11 cellular contexts compared by ENCODE assay signal in the genomic region with DNA sequence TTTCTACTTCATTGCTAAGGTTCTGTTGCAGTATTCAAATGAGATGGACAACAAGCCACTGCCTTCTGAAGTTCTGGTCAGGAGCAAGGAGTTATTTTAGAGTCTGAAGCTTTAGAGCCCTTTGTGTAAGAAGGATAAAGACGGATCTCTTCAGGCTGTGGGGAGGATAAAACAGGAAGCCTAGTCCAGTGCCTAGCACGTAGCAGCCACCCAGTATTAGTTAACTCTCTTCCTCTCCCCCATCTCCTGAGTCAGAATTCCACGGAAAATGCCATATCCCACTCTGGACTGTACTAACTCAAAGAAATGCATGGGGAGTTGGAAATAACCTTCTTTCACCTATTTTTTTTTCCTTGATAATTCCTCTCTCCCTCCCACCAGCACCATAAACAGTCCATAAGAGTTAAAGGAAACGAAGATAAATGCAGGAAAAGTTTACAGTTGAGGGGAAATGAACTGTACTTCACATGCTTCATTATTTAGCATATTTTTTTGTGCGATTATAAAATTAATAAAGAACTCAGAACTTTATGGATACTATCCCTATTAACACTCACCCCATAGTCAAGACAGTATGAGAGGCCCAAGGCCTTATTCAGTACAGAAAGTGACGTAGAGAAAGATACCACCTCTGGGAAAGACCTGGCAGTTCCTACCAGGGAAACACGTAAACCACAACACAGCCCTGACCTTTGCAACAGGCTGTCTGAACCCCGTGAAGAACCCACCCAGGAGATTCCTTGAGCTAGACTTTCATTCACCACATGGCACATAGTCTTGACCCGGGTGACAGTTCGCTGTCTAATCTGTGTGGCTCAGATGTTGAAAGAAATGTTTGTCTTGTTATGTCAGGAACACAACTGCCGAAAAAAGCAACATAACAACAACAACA. TPM values are rescaled to one million over a fixed set of nuclear protein-coding genes. Genes with fewer than 3 reads are reported as not detected.
DNase-seq lines count a peak whose midpoint lies in the region; TF ChIP-seq lines count a peak whose summit lies in the region.
"Had no signal": no experiment of that assay in that cellular context is flagged by ENCODE, and none has a peak within 500 bp of the region (broad histone marks: within the 10 kb centered on the region; RNA-seq: fewer than 3 reads in every experiment).

No MANE protein-coding gene starts in this region.

- H3K4me3 Mint-ChIP-seq in HFFc6 = peak overlapping the region; percentile 68
- H3K4me3 Mint-ChIP-seq in osteocyte (ENCODE audit: unreplicated experiment) = peak overlapping the region; percentile 5
- H3K4me3 Mint-ChIP-seq: memory B cell; stimulated activated memory B cell treated with anti-CD40 and anti-IgM and Interleukin-4, amounts not matched to agents 10 μg/mL and 1 μg/mL and 100 μg/mL, for 72 hours had no signal

- no peaks in the 10 kb centered on the region for H3K36me3 ChIP-seq in tibial artery
- H3K36me3 ChIP-seq: ascending aorta had no signal

- no peaks in the 10 kb centered on the region for H3K27me3 Mint-ChIP-seq in HFFc6 (ENCODE audit: insufficient read depth)
- no peaks in the 10 kb centered on the region for H3K27me3 Mint-ChIP-seq in osteocyte (ENCODE audit: unreplicated experiment)

- H3K27ac Mint-ChIP-seq in HFFc6 (peak overlapping the region; percentile 82), osteocyte (ENCODE audit: unreplicated experiment) (peak overlapping the region; percentile 80)
- H3K27ac Mint-ChIP-seq: memory B cell; stimulated activated memory B cell treated with anti-CD40 and anti-IgM and Interleukin-4, amounts not matched to agents 10 μg/mL and 1 μg/mL and 100 μg/mL, for 72 hours had no signal

- H3K9me3 ChIP-seq in tibial artery = no peaks in the 10 kb centered on the region
- H3K9me3 ChIP-seq: ascending aorta had no signal

- no peaks in the 10 kb centered on the region for H3K4me1 ChIP-seq in tibial artery
- H3K4me1 ChIP-seq: ascending aorta had no signal

- H3K9me3 Mint-ChIP-seq in HFFc6 (no peaks in the 10 kb centered on the region), osteocyte (ENCODE audit: unreplicated experiment) (no peaks in the 10 kb centered on the region)
- H3K9me3 Mint-ChIP-seq: memory B cell; stimulated activated memory B cell treated with anti-CD40 and anti-IgM and Interleukin-4, amounts not matched to agents 10 μg/mL and 1 μg/mL and 100 μg/mL, for 72 hours had no signal

- peaks cover 11% of the 10 kb centered on the region for H3K36me3 Mint-ChIP-seq in HFFc6 (ENCODE audit: low read depth)
- H3K36me3 Mint-ChIP-seq in osteocyte (ENCODE audit: unreplicated experiment) = peaks cover 5% of the 10 kb centered on the region
- H3K36me3 Mint-ChIP-seq: memory B cell; stimulated activated memory B cell treated with anti-CD40 and anti-IgM and Interleukin-4, amounts not matched to agents 10 μg/mL and 1 μg/mL and 100 μg/mL, for 72 hours had no signal

- H3K27ac ChIP-seq in tibial artery = no peak overlapping the region
- H3K27ac ChIP-seq: ascending aorta had no signal

- no peak for TF ChIP-seq CTCF in HFFc6 (IDR thresholded peaks at IDR 0.05)
- TF ChIP-seq CTCF in fibroblast of villous mesenchyme (IDR thresholded peaks at IDR 0.05; ENCODE audit: insufficient read depth, low read depth, low read length) = no peak
- no peak for TF ChIP-seq CTCF in osteocyte (IDR thresholded peaks at IDR 0.05)
- no peak for TF ChIP-seq CTCF in tibial artery (IDR thresholded peaks at IDR 0.05)

- intact Hi-C loops in tibial artery (cut with DNase I; ENCODE audit: low total_unique reads) = no loop called here

- peaks cover 93% of the 10 kb centered on the region for H3K4me1 Mint-ChIP-seq in HFFc6 (ENCODE audit: low read depth)
- H3K4me1 Mint-ChIP-seq in osteocyte (ENCODE audit: unreplicated experiment) = peaks cover 86% of the 10 kb centered on the region
- H3K4me1 Mint-ChIP-seq: memory B cell; stimulated activated memory B cell treated with anti-CD40 and anti-IgM and Interleukin-4, amounts not matched to agents 10 μg/mL and 1 μg/mL and 100 μg/mL, for 72 hours had no signal

- peak overlapping the region; percentile 15 for H3K4me3 ChIP-seq in fibroblast of villous mesenchyme (ENCODE audit: low read depth, low read length)
- H3K4me3 ChIP-seq in tibial artery = no peak overlapping the region
- H3K4me3 ChIP-seq: ascending aorta had no signal

- peaks cover 0 to 43% of the 10 kb centered on the region in 2 donors for H3K27me3 ChIP-seq in tibial artery
- H3K27me3 ChIP-seq: ascending aorta had no signal

- DNase-seq in HFFc6 = peak; percentile 27
- DNase-seq in RPMI7951 (ENCODE audit: low read depth) = peak; percentile 64
- peak; percentile 53 for DNase-seq in fibroblast of villous mesenchyme (ENCODE audit: low read depth)
- DNase-seq in osteocyte (ENCODE audit: extremely low spot score, unreplicated experiment) = no peak
- no peak for DNase-seq in stimulated activated CD8-positive, alpha-beta memory T cell treated with anti-CD3 and anti-CD28 coated beads, Interleukin-4, amount 100 ng/mL, for 48 hours
- DNase-seq in tibial artery = no peak
- no peak for DNase-seq in A172 (ENCODE audit: low spot score)
- DNase-seq: NCI-H2171 treated with DMSO at 0.1 percent for 48 hours had no signal

RNA-seq across cellular contexts. Expression of a gene that starts 9.2 kb away (rescaled TPM):
- 100 to 1,000 TPM in 3 of 6 experiments, 10 to 100 TPM in 3; 97.2 to 111 (median 100.0) TPM for total RNA-seq in HFFc6 (2021; fragmentation: NEBNext Ultra II Directional; extraction: Animal tissue kit (Norgen Biotek cat#: 25700))
- 29.2 and 31.5 TPM in 2 replicates for total RNA-seq in RPMI7951 (2014; rRNA removed; shearing (Covaris generic))
- total RNA-seq in fibroblast of villous mesenchyme (62.5 and 67.8 TPM in 2 replicates), osteocyte (96.7 and 101 TPM in 2 replicates)
- total RNA-seq in A172 (2014; rRNA removed; shearing (Covaris generic)) = 29.7 and 32.8 TPM in 2 replicates

Comparison
In these comparisons a context has a peak if more than half of its experiments do, and no peak if none do; other contexts are left out.
1. DNase-seq: peak in HFFc6 (single experiment), RPMI7951 (single experiment) and fibroblast of villous mesenchyme (single experiment); none in osteocyte (single experiment), stimulated activated CD8-positive, alpha-beta memory T cell treated with anti-CD3 and anti-CD28 coated beads, Interleukin-4, amount 100 ng/mL, for 48 hours (single experiment), tibial artery (0 of 2) and A172 (single experiment).